Comparison of ENCODE assay signal across 1 cellular context in genomic region chr1:50421366-50421748, GRCh38.
TF ChIP-seq lines count a peak whose summit lies in the region.

No MANE protein-coding gene starts in this region.

TF ChIP-seq in IMR-90, 13 proteins besides CTCF, POLR2A, EP300 and RAD21 (continued from another document):
- TF ChIP-seq BHLHE40 (IDR thresholded peaks at IDR 0.05; ENCODE audit: low read depth, low read length), result no peak
- no peak for TF ChIP-seq SMC3 (IDR thresholded peaks at IDR 0.05; ENCODE audit: low read depth, low read length)
- no peak for TF ChIP-seq ELK1 (IDR thresholded peaks at IDR 0.05; ENCODE audit: borderline replicate concordance, low read depth, low read length)
- TF ChIP-seq NFE2L2 (IDR thresholded peaks at IDR 0.05; ENCODE audit: low read depth, low read length), result no peak
- TF ChIP-seq CEBPB (IDR thresholded peaks at IDR 0.05; ENCODE audit: low read depth, low read length), result no peak
- no peak for TF ChIP-seq MXI1 (IDR thresholded peaks at IDR 0.05; ENCODE audit: borderline replicate concordance, low read depth, low read length)
- no peak for TF ChIP-seq RCOR1 (IDR thresholded peaks at IDR 0.05; ENCODE audit: insufficient replicate concordance, low read length)
- no peak for TF ChIP-seq MAFK (IDR thresholded peaks at IDR 0.05; ENCODE audit: low read depth, low read length)
